Comparison of ENCODE assay signal across 29 cellular contexts in genomic region chr3:123728014-123728413, GRCh38.
DNase-seq lines count a peak whose midpoint lies in the region; ATAC-seq and TF ChIP-seq lines count a peak whose summit lies in the region.
"Had no signal": no experiment of that assay in that cellular context is flagged by ENCODE, and none has a peak within 500 bp of the region (broad histone marks: within the 10 kb centered on the region; RNA-seq: fewer than 3 reads in every experiment).

No MANE protein-coding gene starts in this region.

- peak overlapping the region; percentile 53 to 87; a peak in 3 of 4 replicates for H4K8ac ChIP-seq in IMR-90 (ENCODE audit: low read depth in 2 of 2, low read length in 2 of 2)
- no peak overlapping the region for H4K8ac ChIP-seq in mesenchymal stem cell (ENCODE audit: low read length)

- H4K91ac ChIP-seq in IMR-90 (ENCODE audit: insufficient read depth, low read depth, low read length) (peak overlapping the region; percentile 90), mesenchymal stem cell (ENCODE audit: low read length) (no peak overlapping the region)

- in situ Hi-C loops in IMR-90 (cut with MboI; ENCODE audit: low sequenced_read_pairs): no loop called here

- H3K4me1 ChIP-seq in IMR-90 (ENCODE audit: control insufficient read depth, insufficient read depth, low read length) (peaks cover 21% of the 10 kb centered on the region), mesenchymal stem cell (ENCODE audit: control insufficient read depth, insufficient read depth, low read depth, low read length) (peaks cover 15% of the 10 kb centered on the region), ovary (ENCODE audit: insufficient read depth) (no peaks in the 10 kb centered on the region)
- H3K4me1 ChIP-seq: BLaER1 had no signal

- H3K36me3 ChIP-seq in IMR-90 (ENCODE audit: control insufficient read depth, insufficient read depth, low read length) (peaks cover 40% of the 10 kb centered on the region), mesenchymal stem cell (ENCODE audit: control insufficient read depth in 1 of 2, insufficient read depth in 2 of 2, low read depth in 1 of 2, low read length in 2 of 2) (peaks cover 24 to 39% of the 10 kb centered on the region in 2 experiments), ovary (no peaks in the 10 kb centered on the region)
- H3K36me3 ChIP-seq: cardiac muscle cell, esophagus muscularis mucosa had no signal

- intact Hi-C loops in IMR-90 (cut with micrococcal nuclease): loop anchor here (5.0 kb wide), 1 partner anchor 154 kb away; the partner anchor contains the start of gene MYLK
- intact Hi-C loops in ovary (cut with DNase I): no loop called here

- no CpG with 5 or more reads among the region's 2 CpGs for WGBS in IMR-90 (ENCODE audit: extremely low coverage in 2 of 2, insufficient read length in 1 of 2), 2 experiments
- WGBS in mesenchymal stem cell: 29% methylated on average over 1 of the region's 2 CpGs
- WGBS in ovary, 3 donors: 27 to 35% (median 32%) methylated on average over 2 of the region's 2 CpGs

- peak overlapping the region; percentile 92 for H3K4ac ChIP-seq in IMR-90 (ENCODE audit: low read depth, low read length)
- no peak overlapping the region for H3K4ac ChIP-seq in mesenchymal stem cell (ENCODE audit: low read depth in 1 of 2, low read length in 2 of 2)

- CTCF ChIA-PET in IMR-90 (lab: Yijun Ruan, JAX): interaction anchor here (1.4 kb wide), 1 partner anchor 18 kb away, joined by 3 read pairs; no protein-coding TSS in a partner anchor

- H3K9me1 ChIP-seq in IMR-90 (ENCODE audit: insufficient read depth, low read length): peaks cover 10% of the 10 kb centered on the region

- H3K27ac ChIP-seq in IMR-90 (ENCODE audit: insufficient read depth, low read length): peak overlapping the region; percentile 30; the same call in 1 of the 2 replicates
- peak overlapping the region; percentile 15 for H3K27ac ChIP-seq in mesenchymal stem cell (ENCODE audit: low read length, poor library complexity, severe bottlenecking)
- H3K27ac ChIP-seq in ovary: no peak overlapping the region
- H3K27ac ChIP-seq: BLaER1, cardiac muscle cell, coronary artery, esophagus muscularis mucosa, SK-N-MC, skin epidermis had no signal

- no peak overlapping the region for H2AFZ ChIP-seq in IMR-90 (replicated peaks; ENCODE audit: low read length, poor library complexity)
- H2AFZ ChIP-seq in mesenchymal stem cell (ENCODE audit: low read depth, low read length): no peak overlapping the region
- H2AFZ ChIP-seq: GM23338 had no signal

- H3K4me3 ChIP-seq in IMR-90 (ENCODE audit: insufficient read depth, low read depth, low read length): no peak overlapping the region
- H3K4me3 ChIP-seq in cardiac fibroblast (replicated peaks in 1 of 2; ENCODE audit: low read depth in 2 of 2, low read length in 2 of 2): no peak overlapping the region
- no peak overlapping the region for H3K4me3 ChIP-seq in mesenchymal stem cell (ENCODE audit: insufficient read depth in 1 of 2, low read depth in 1 of 2, low read length in 2 of 2)
- H3K4me3 ChIP-seq in ovary: no peak overlapping the region
- H3K4me3 ChIP-seq: BLaER1, cardiac muscle cell, coronary artery, esophagus muscularis mucosa, GM23338, SK-N-MC, skin epidermis had no signal

- H2BK12ac ChIP-seq in mesenchymal stem cell (ENCODE audit: low read length in 2 of 2): no peak overlapping the region

- POLR2A ChIA-PET in IMR-90 (lab: Charles Lee; ENCODE audit: unreplicated experiment): no interaction called here

- H3K9ac ChIP-seq in IMR-90 (ENCODE audit: low read depth, low read length): no peak overlapping the region
- no peak overlapping the region for H3K9ac ChIP-seq in mesenchymal stem cell (ENCODE audit: low read length)
- H3K9ac ChIP-seq: BLaER1 had no signal

- H2BK120ac ChIP-seq in IMR-90 (ENCODE audit: low read depth, low read length) (peak overlapping the region; percentile 91), mesenchymal stem cell (ENCODE audit: low read depth, low read length) (no peak overlapping the region)

- TF ChIP-seq POLR2A in IMR-90 (IDR thresholded peaks at IDR 0.05; ENCODE audit: low read depth, low read length): no peak
- TF ChIP-seq POLR2A in ovary (IDR thresholded peaks at IDR 0.05): no peak

- BruUV-seq in IMR-90 (replicated peaks; lab: Mats Ljungman, UMichigan): no TSS peak

- H3K79me1 ChIP-seq in IMR-90 (ENCODE audit: low read depth in 1 of 2, low read length in 2 of 2) (peaks cover 38 to 60% of the 10 kb centered on the region in 2 experiments), mesenchymal stem cell (replicated peaks; ENCODE audit: low read length, poor library complexity, severe bottlenecking) (peaks cover 20% of the 10 kb centered on the region)

- no peak overlapping the region for H2AK9ac ChIP-seq in IMR-90 (replicated peaks; ENCODE audit: low read depth, low read length, poor library complexity)

- TF ChIP-seq EP300 in ovary (IDR thresholded peaks at IDR 0.05): no peak

- H4K20me1 ChIP-seq in IMR-90 (ENCODE audit: insufficient read depth, low read length): no peaks in the 10 kb centered on the region
- H4K20me1 ChIP-seq: BLaER1 had no signal

- H2BK15ac ChIP-seq in IMR-90 (ENCODE audit: low read depth, low read length) (peak overlapping the region; percentile 66; the same call in 2 of the 3 replicates), mesenchymal stem cell (ENCODE audit: low read depth, poor library complexity, severe bottlenecking) (no peak overlapping the region)

- H3K27me3 ChIP-seq in IMR-90 (ENCODE audit: control insufficient read depth, insufficient read depth, low read length) (no peaks in the 10 kb centered on the region), mesenchymal stem cell (ENCODE audit: control insufficient read depth in 1 of 2, insufficient read depth in 1 of 2, low read length in 2 of 2) (no peaks in the 10 kb centered on the region), ovary (no peaks in the 10 kb centered on the region)
- H3K27me3 ChIP-seq: BLaER1, cardiac muscle cell, esophagus muscularis mucosa had no signal

- H4K5ac ChIP-seq in IMR-90 (ENCODE audit: low read depth, low read length): peak overlapping the region; percentile 98

- DNase-seq in AG08395 (ENCODE audit: low spot score): peak; percentile 34
- peak; percentile 41 for DNase-seq in IMR-90
- DNase-seq in cardiac fibroblast (ENCODE audit: low read depth in 2 of 2): peak; percentile 32 to 70
- DNase-seq in mesenchymal stem cell: peak; percentile 55
- DNase-seq in Kasumi-1 (lab: John Stamatoyannopoulos, UW): no peak
- DNase-seq in ovary: no peak
- DNase-seq in NCI-H1417 (lab: John Stamatoyannopoulos, UW): no peak
- DNase-seq: activated CD4-positive, alpha-beta T cell treated with anti-CD3 and anti-CD28 coated beads, Interleukin-2, amount 50 U/mL, for 4 hours; activated naive CD4-positive, alpha-beta T cell treated with Interleukin-2 at 50 U/mL for 16 hours; amniotic stem cell; effector memory CD8-positive, alpha-beta T cell; GF-D8; glutamatergic neuron; islet precursor cell; midbrain; MM.1S; naive thymus-derived CD4-positive, alpha-beta T cell; NCI-H2081 treated with DMSO at 0.1 percent for 48 hours; NCI-H345; NCI-H774; occipital lobe had no signal

- H2BK5ac ChIP-seq in IMR-90 (ENCODE audit: low read depth, low read length, poor library complexity, severe bottlenecking) (peak overlapping the region; percentile 76), mesenchymal stem cell (ENCODE audit: low read depth, low read length, poor library complexity, severe bottlenecking) (no peak overlapping the region)

- H3K14ac ChIP-seq in IMR-90 (replicated peaks; ENCODE audit: low read depth, low read length) (peak overlapping the region; percentile 85), mesenchymal stem cell (ENCODE audit: low read length in 2 of 2) (no peak overlapping the region)

- dilution Hi-C loops in IMR-90 (cut with HindIII; ENCODE audit: low sequenced_read_pairs, unreplicated experiment): no loop called here

- TF ChIP-seq CTCF in IMR-90 (conservative IDR thresholded peaks at IDR 0.05; ENCODE audit: low read depth, low read length): no peak
- TF ChIP-seq CTCF in cardiac fibroblast (IDR thresholded peaks at IDR 0.05; ENCODE audit: low read depth, low read length): no peak
- no peak for TF ChIP-seq CTCF in ovary (IDR thresholded peaks at IDR 0.05)

- H3K56ac ChIP-seq in IMR-90 (ENCODE audit: extremely low read depth, insufficient read depth, low read length): peak overlapping the region; percentile 41; the same call in 1 of the 2 replicates

- peak overlapping the region; percentile 84; the same call in 1 of the 2 replicates for H2AK5ac ChIP-seq in IMR-90 (ENCODE audit: low read depth, low read length)
- peak overlapping the region; percentile 70 for H2AK5ac ChIP-seq in mesenchymal stem cell (ENCODE audit: low read length, severe bottlenecking)

- H3K18ac ChIP-seq in IMR-90 (ENCODE audit: low read depth, low read length): peak overlapping the region; percentile 90
- H3K18ac ChIP-seq in mesenchymal stem cell (ENCODE audit: low read depth in 1 of 2, low read length in 2 of 2): no peak overlapping the region

- no peak for ATAC-seq in IMR-90 (ENCODE audit: low read depth)
- no peak for ATAC-seq in HG03280 (IDR thresholded peaks at IDR 0.05; ENCODE audit: unreplicated experiment)
- ATAC-seq: effector memory CD8-positive, alpha-beta T cell; GM23338; naive thymus-derived CD4-positive, alpha-beta T cell had no signal

- no peak for TF ChIP-seq RAD21 in IMR-90 (IDR thresholded peaks at IDR 0.05; ENCODE audit: low read length)

- peak overlapping the region; percentile 60; the same call in 1 of the 2 replicates for H3K23ac ChIP-seq in IMR-90 (ENCODE audit: low read depth, low read length)
- H3K23ac ChIP-seq in mesenchymal stem cell (ENCODE audit: low read length in 2 of 2): no peak overlapping the region

- H3K4me2 ChIP-seq in IMR-90 (ENCODE audit: low read depth, low read length): no peak overlapping the region
- no peak overlapping the region for H3K4me2 ChIP-seq in mesenchymal stem cell (ENCODE audit: low read length, poor library complexity, severe bottlenecking)
- H3K4me2 ChIP-seq: BLaER1, GM23338 had no signal

- no peaks in the 10 kb centered on the region for H3K9me3 ChIP-seq in IMR-90 (ENCODE audit: control insufficient read depth, insufficient read depth, low read length)
- H3K9me3 ChIP-seq in mesenchymal stem cell (ENCODE audit: control insufficient read depth, low read length): no peaks in the 10 kb centered on the region
- no peaks in the 10 kb centered on the region for H3K9me3 ChIP-seq in ovary
- H3K9me3 ChIP-seq: BLaER1, esophagus muscularis mucosa had no signal

- peak overlapping the region; percentile 84 for H2BK20ac ChIP-seq in IMR-90 (ENCODE audit: low read depth, low read length)

TF ChIP-seq in IMR-90, 13 proteins besides CTCF, POLR2A, EP300 and RAD21:
- TF ChIP-seq CEBPB (IDR thresholded peaks at IDR 0.05; ENCODE audit: low read depth, low read length) (peak; percentile 53), NFE2L2 (IDR thresholded peaks at IDR 0.05; ENCODE audit: low read depth, low read length) (no peak)

Comparison
In these comparisons a context has a peak if more than half of its experiments do, and no peak if none do; other contexts are left out.
1. DNase-seq: peak in AG08395 (single experiment), IMR-90 (single experiment), cardiac fibroblast (2 of 2) and mesenchymal stem cell (single experiment); none in Kasumi-1 (0 of 2), ovary (0 of 5) and NCI-H1417 (0 of 3).
2. H3K27ac ChIP-seq: peak in IMR-90 (single experiment) and mesenchymal stem cell (single experiment); none in ovary (0 of 2).